In genomic region chr5:111810087-111810486, GRCh38 we compare ENCODE assay signal across 4 cellular contexts.
TF ChIP-seq lines count a peak whose summit lies in the region.

No MANE protein-coding gene starts in this region.

TF ChIP-seq in liver, 16 proteins besides CTCF, POLR2A, EP300 and RAD21 (continues in another document):
- TF ChIP-seq ZBTB33 (IDR thresholded peaks at IDR 0.05) (no peak), TAF1 (conservative IDR thresholded peaks at IDR 0.05) (no peak), EGR1 (IDR thresholded peaks at IDR 0.05; ENCODE audit: low read depth in 2 of 2) (peak in 1 of 2 donors; percentile 48), SP1 (IDR thresholded peaks at IDR 0.05) (peak; percentile 33), HNF4G (IDR thresholded peaks at IDR 0.05) (no peak), FOXA2 (IDR thresholded peaks at IDR 0.05) (peak; percentile 55), YY1 (IDR thresholded peaks at IDR 0.05) (no peak), HNF4A (conservative IDR thresholded peaks at IDR 0.05) (peak in 1 of 2 donors; percentile 25), REST (IDR thresholded peaks at IDR 0.05) (no peak)

TF ChIP-seq in HepG2, 621 proteins besides CTCF, POLR2A, EP300 and RAD21 (continues in another document):
- TF ChIP-seq DMAP1 (CRISPR knock-in tag; IDR thresholded peaks at IDR 0.05): no peak
- no peak for TF ChIP-seq RFX1 (IDR thresholded peaks at IDR 0.05)
- TF ChIP-seq CSRNP2 (CRISPR knock-in tag; conservative IDR thresholded peaks at IDR 0.05; ENCODE audit: low read depth): no peak
- no peak for TF ChIP-seq MXD4 (CRISPR knock-in tag; IDR thresholded peaks at IDR 0.05)
- no peak for TF ChIP-seq CAMTA2 (CRISPR knock-in tag; IDR thresholded peaks at IDR 0.05; ENCODE audit: borderline replicate concordance)
- TF ChIP-seq JUN (CRISPR knock-in tag; IDR thresholded peaks at IDR 0.05): no peak
- no peak for TF ChIP-seq ZNF10 (CRISPR knock-in tag; IDR thresholded peaks at IDR 0.05; ENCODE audit: borderline replicate concordance, low read depth)
- no peak for TF ChIP-seq CCAR2 (optimal IDR thresholded peaks at IDR 0.05; ENCODE audit: low read depth, low read length)
- TF ChIP-seq SMARCC2 (IDR thresholded peaks at IDR 0.05): no peak
- TF ChIP-seq MZF1 (CRISPR knock-in tag; IDR thresholded peaks at IDR 0.05; ENCODE audit: borderline replicate concordance): no peak
- no peak for TF ChIP-seq HIC2 (CRISPR knock-in tag; IDR thresholded peaks at IDR 0.05; ENCODE audit: low read depth)
- no peak for TF ChIP-seq SP4 (CRISPR knock-in tag; IDR thresholded peaks at IDR 0.05)
- TF ChIP-seq GATAD2A (CRISPR knock-in tag; IDR thresholded peaks at IDR 0.05): no peak
- TF ChIP-seq ATF7-NPFF (CRISPR knock-in tag; IDR thresholded peaks at IDR 0.05; ENCODE audit: low read depth): no peak
- no peak for TF ChIP-seq ZNF547 (CRISPR knock-in tag; IDR thresholded peaks at IDR 0.05)
- TF ChIP-seq PRDM4 (CRISPR knock-in tag; IDR thresholded peaks at IDR 0.05; ENCODE audit: borderline replicate concordance): no peak
- no peak for TF ChIP-seq POLR2G (IDR thresholded peaks at IDR 0.05; ENCODE audit: low read depth, low read length)

TF ChIP-seq in endothelial cell of umbilical vein, 7 proteins besides CTCF, POLR2A, EP300 and RAD21:
- TF ChIP-seq MAX (IDR thresholded peaks at IDR 0.05; ENCODE audit: insufficient read depth, insufficient read length) (no peak), GATA2 (IDR thresholded peaks at IDR 0.05; ENCODE audit: insufficient read depth, insufficient read length, low read depth, low read length) (no peak), FOS (IDR thresholded peaks at IDR 0.05; ENCODE audit: borderline replicate concordance, insufficient read depth, low read length) (no peak), JUN (IDR thresholded peaks at IDR 0.05; ENCODE audit: borderline replicate concordance, insufficient read depth, insufficient read length, low read depth) (no peak), POLR2AphosphoS5 (IDR thresholded peaks at IDR 0.05; ENCODE audit: insufficient read depth, low read depth, low read length) (no peak)

TF ChIP-seq in GM23338, 12 proteins besides CTCF, POLR2A, EP300 and RAD21:
- TF ChIP-seq POLR2AphosphoS5 (IDR thresholded peaks at IDR 0.05; ENCODE audit: low read depth) (no peak), STAT1 (IDR thresholded peaks at IDR 0.05; ENCODE audit: unreplicated experiment) (no peak), EZH2 (IDR thresholded peaks at IDR 0.05; ENCODE audit: low read depth, unreplicated experiment) (no peak), ZNF462 (CRISPR knock-in tag; IDR thresholded peaks at IDR 0.05) (no peak), JUNB (IDR thresholded peaks at IDR 0.05; ENCODE audit: unreplicated experiment) (no peak), REST (IDR thresholded peaks at IDR 0.05; ENCODE audit: unreplicated experiment) (no peak), ZNF331 (CRISPR knock-in tag; IDR thresholded peaks at IDR 0.05; ENCODE audit: low read depth) (no peak), CREB1 (CRISPR knock-in tag; IDR thresholded peaks at IDR 0.05; ENCODE audit: low read depth) (no peak), ZNF114 (CRISPR knock-in tag; IDR thresholded peaks at IDR 0.05) (no peak), ETS1 (IDR thresholded peaks at IDR 0.05) (no peak), EZH2phosphoT487 (IDR thresholded peaks at IDR 0.05; ENCODE audit: unreplicated experiment) (no peak), NANOG (IDR thresholded peaks at IDR 0.05; ENCODE audit: borderline replicate concordance) (no peak)
TF ChIP-seq in GM23338: peak in this region for 0.
